19 cellular contexts compared by ENCODE assay signal in the genomic region with DNA sequence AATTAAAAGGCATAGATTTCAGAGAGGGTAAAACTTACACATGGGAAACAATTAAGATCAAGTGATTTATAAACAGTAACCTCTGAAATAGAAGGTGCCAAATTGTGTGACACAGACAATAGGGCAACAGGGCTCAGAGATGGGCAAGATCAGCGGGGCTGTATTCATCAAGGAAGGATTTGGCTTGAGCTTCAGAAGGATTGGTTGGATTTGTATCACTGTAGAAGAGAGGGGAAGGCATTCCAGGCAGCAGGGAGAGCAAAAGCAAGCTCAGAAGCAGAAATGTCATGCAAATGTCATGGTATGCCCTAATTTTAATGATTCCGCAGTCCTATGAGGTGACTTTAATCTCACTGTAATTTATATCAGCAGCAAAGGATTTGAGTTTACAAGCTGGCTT.
"Had no signal": no experiment of that assay in that cellular context is flagged by ENCODE, and none has a peak within 500 bp of the region (broad histone marks: within the 10 kb centered on the region; RNA-seq: fewer than 3 reads in every experiment).

No MANE protein-coding gene starts in this region.

- H3K4me1 ChIP-seq: foreskin keratinocyte, right atrium auricular region, stomach, transverse colon had no signal

- H3K9me3 Mint-ChIP-seq: natural killer cell, neural crest cell had no signal

- H3K9me3 ChIP-seq: mucosa of descending colon, ovary, right atrium auricular region, sigmoid colon, stomach, thoracic aorta, transverse colon had no signal

- H3K27me3 ChIP-seq: foreskin keratinocyte, ovary, right atrium auricular region, sigmoid colon, stomach, transverse colon had no signal

- DNase-seq: effector memory CD8-positive, alpha-beta T cell; erythroblast; foreskin keratinocyte; islet precursor cell; mammary epithelial cell; mucosa of descending colon; natural killer cell; nucleus accumbens; ovary; sigmoid colon; stimulated activated CD4-positive, alpha-beta T cell treated with anti-CD3 and anti-CD28 coated beads, Interleukin-12 subunit alpha, Interleukin-12 subunit beta, amount 100 ng/mL, for 4 hours; stimulated activated naive CD4-positive, alpha-beta T cell; stomach; substantia nigra; transverse colon had no signal

- H3K27ac ChIP-seq: foreskin keratinocyte, ovary, right atrium auricular region, sigmoid colon, skin epidermis, stomach, thoracic aorta, transverse colon had no signal

- H3K36me3 Mint-ChIP-seq: natural killer cell had no signal

- H3K27ac Mint-ChIP-seq: effector memory CD8-positive, alpha-beta T cell; natural killer cell had no signal

- H3K4me3 ChIP-seq: mucosa of descending colon, ovary, right atrium auricular region, sigmoid colon, skin epidermis, stomach, thoracic aorta, transverse colon had no signal

- H3K4me3 Mint-ChIP-seq: effector memory CD8-positive, alpha-beta T cell; natural killer cell; neural crest cell had no signal

- H3K36me3 ChIP-seq: ovary, right atrium auricular region, sigmoid colon, stomach, thoracic aorta, transverse colon had no signal

- H3K4me1 Mint-ChIP-seq: natural killer cell had no signal
